1 cellular context compared by ENCODE assay signal in the genomic region with DNA sequence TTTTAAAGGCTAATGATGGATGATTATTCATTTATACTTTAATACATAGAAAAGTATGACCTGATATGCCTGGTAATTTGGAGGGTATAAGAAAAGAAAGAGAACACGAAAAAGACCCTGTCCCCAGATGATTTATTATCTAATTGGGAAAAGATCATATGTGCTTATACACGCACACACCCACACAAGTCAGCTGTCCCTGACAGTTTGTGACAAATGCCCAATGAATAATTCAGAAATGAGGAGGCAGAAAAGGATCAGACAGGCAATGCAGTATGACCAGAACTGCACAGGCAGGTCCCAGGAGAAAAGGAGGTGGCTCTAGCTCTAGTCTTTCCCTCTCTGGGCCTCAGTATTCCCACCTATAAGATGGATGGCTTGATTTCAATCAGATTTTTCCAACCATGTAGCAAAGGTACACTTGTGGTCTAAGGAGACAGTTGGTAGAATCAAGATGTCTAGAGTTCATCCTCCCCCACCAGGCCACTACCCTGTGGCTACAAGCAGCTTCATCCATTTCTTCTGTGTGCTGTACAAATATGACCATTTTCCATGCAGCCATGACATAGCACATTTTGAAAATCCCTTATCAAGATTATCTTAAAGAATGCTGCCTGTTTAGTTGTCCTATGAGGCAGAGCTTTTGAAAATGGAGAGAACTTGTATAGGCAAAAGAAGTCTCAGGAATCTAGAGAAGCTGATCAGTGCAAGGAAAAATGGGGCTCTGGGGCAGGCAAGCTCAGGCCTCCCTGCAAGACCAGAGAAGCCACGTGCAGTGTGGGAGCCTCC.
TF ChIP-seq lines count a peak whose summit lies in the region.

No MANE protein-coding gene starts in this region.

TF ChIP-seq in K562, 482 proteins besides CTCF, POLR2A, EP300 and RAD21 (continued from another document and continues in another):
- TF ChIP-seq RREB1 (CRISPR knock-in tag; IDR thresholded peaks at IDR 0.05) (0 out of 2 replicates have a peak, but pooled peaks have one; percentile 23), SMARCB1 (IDR thresholded peaks at IDR 0.05; ENCODE audit: insufficient read length, low read depth) (no peak), SMARCE1 (IDR thresholded peaks at IDR 0.05) (no peak), MAFF (IDR thresholded peaks at IDR 0.05; ENCODE audit: low read length) (peak; percentile 86), SP1 (CRISPR knock-in tag; IDR thresholded peaks at IDR 0.05) (no peak), ZBTB17 (CRISPR knock-in tag; IDR thresholded peaks at IDR 0.05) (peak; percentile 67; the same call in 1 of the 2 replicates), NEUROD1 (IDR thresholded peaks at IDR 0.05; ENCODE audit: borderline replicate concordance, low read depth, low read length, partially characterized antibody) (no peak), CHD2 (IDR thresholded peaks at IDR 0.05; ENCODE audit: low read depth, low read length) (no peak), MEIS2 (IDR thresholded peaks at IDR 0.05; ENCODE audit: partially characterized antibody) (peak; percentile 83), CSDE1 (IDR thresholded peaks at IDR 0.05) (no peak), VEZF1 (CRISPR knock-in tag; IDR thresholded peaks at IDR 0.05) (peak; percentile 33; the same call in 1 of the 2 replicates), CEBPB (tag; IDR thresholded peaks at IDR 0.05) (no peak), CBX8 (IDR thresholded peaks at IDR 0.05; ENCODE audit: borderline replicate concordance, extremely low read depth, low read depth, low read length, poor library complexity, severe bottlenecking) (no peak), CREM (IDR thresholded peaks at IDR 0.05; ENCODE audit: low read depth) (0 out of 2 replicates have a peak, but pooled peaks have one; percentile 3), TCF3 (CRISPR knock-in tag; IDR thresholded peaks at IDR 0.05) (no peak), ZNF217 (CRISPR knock-in tag; IDR thresholded peaks at IDR 0.05) (no peak), SMARCC2 (IDR thresholded peaks at IDR 0.05; ENCODE audit: low read depth) (no peak), RBBP5 (IDR thresholded peaks at IDR 0.05; ENCODE audit: borderline replicate concordance, insufficient read depth, low read length, poor library complexity, severe bottlenecking) (no peak), KAT2B (IDR thresholded peaks at IDR 0.05; ENCODE audit: low read depth, low read length) (no peak), SMC3 (conservative IDR thresholded peaks at IDR 0.05; ENCODE audit: insufficient read depth, low read depth, low read length) (no peak), PCBP2 (IDR thresholded peaks at IDR 0.05; ENCODE audit: low read depth, low read length, poor library complexity, severe bottlenecking) (no peak), ETV5 (CRISPR knock-in tag; IDR thresholded peaks at IDR 0.05; ENCODE audit: low read depth) (no peak), ZNF639 (CRISPR knock-in tag; conservative IDR thresholded peaks at IDR 0.05 in 1 of 2, IDR thresholded peaks at IDR 0.05 in 1 of 2) (peak in 1 of 2 experiments; percentile 76; a peak in 2 of 4 replicates), NELFE (IDR thresholded peaks at IDR 0.05; ENCODE audit: insufficient read depth, insufficient read length) (no peak), SMARCA5 (IDR thresholded peaks at IDR 0.05) (0 out of 2 replicates have a peak, but pooled peaks have one; percentile 13), RFX5 (IDR thresholded peaks at IDR 0.05; ENCODE audit: low read depth, low read length) (no peak), ILF3 (IDR thresholded peaks at IDR 0.05; ENCODE audit: borderline replicate concordance) (no peak), BCOR (IDR thresholded peaks at IDR 0.05) (peak; percentile 47; the same call in 1 of the 2 replicates), ZNF143 (CRISPR knock-in tag; IDR thresholded peaks at IDR 0.05) (no peak), HMBOX1 (IDR thresholded peaks at IDR 0.05) (no peak), ZFX (CRISPR knock-in tag; IDR thresholded peaks at IDR 0.05) (no peak), FOXA1 (IDR thresholded peaks at IDR 0.05; ENCODE audit: borderline replicate concordance) (no peak), DPF2 (IDR thresholded peaks at IDR 0.05) (peak; percentile 78), SETDB1 (IDR thresholded peaks at IDR 0.05; ENCODE audit: low read length) (no peak), PCBP1 (IDR thresholded peaks at IDR 0.05; ENCODE audit: low read depth, low read length, poor library complexity, severe bottlenecking) (no peak), HINFP (tag; conservative IDR thresholded peaks at IDR 0.05; ENCODE audit: low read depth) (no peak), BDP1 (IDR thresholded peaks at IDR 0.05; ENCODE audit: insufficient read depth, insufficient read length) (no peak), MEF2D (tag; conservative IDR thresholded peaks at IDR 0.05; ENCODE audit: low read depth) (0 out of 2 replicates have a peak, but pooled peaks have one; percentile 40), RCOR1 (IDR thresholded peaks at IDR 0.05; ENCODE audit: borderline replicate concordance in 1 of 2, low read depth in 2 of 2, low read length in 2 of 2) (no peak)
- TF ChIP-seq, protein P1, sequence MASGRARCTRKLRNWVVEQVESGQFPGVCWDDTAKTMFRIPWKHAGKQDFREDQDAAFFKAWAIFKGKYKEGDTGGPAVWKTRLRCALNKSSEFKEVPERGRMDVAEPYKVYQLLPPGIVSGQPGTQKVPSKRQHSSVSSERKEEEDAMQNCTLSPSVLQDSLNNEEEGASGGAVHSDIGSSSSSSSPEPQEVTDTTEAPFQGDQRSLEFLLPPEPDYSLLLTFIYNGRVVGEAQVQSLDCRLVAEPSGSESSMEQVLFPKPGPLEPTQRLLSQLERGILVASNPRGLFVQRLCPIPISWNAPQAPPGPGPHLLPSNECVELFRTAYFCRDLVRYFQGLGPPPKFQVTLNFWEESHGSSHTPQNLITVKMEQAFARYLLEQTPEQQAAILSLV (tag; IDR thresholded peaks at IDR 0.05): no peak
- TF ChIP-seq, protein P2, sequence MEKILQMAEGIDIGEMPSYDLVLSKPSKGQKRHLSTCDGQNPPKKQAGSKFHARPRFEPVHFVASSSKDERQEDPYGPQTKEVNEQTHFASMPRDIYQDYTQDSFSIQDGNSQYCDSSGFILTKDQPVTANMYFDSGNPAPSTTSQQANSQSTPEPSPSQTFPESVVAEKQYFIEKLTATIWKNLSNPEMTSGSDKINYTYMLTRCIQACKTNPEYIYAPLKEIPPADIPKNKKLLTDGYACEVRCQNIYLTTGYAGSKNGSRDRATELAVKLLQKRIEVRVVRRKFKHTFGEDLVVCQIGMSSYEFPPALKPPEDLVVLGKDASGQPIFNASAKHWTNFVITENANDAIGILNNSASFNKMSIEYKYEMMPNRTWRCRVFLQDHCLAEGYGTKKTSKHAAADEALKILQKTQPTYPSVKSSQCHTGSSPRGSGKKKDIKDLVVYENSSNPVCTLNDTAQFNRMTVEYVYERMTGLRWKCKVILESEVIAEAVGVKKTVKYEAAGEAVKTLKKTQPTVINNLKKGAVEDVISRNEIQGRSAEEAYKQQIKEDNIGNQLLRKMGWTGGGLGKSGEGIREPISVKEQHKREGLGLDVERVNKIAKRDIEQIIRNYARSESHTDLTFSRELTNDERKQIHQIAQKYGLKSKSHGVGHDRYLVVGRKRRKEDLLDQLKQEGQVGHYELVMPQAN (IDR thresholded peaks at IDR 0.05; ENCODE audit: borderline replicate concordance): no peak
- TF ChIP-seq, protein P3, sequence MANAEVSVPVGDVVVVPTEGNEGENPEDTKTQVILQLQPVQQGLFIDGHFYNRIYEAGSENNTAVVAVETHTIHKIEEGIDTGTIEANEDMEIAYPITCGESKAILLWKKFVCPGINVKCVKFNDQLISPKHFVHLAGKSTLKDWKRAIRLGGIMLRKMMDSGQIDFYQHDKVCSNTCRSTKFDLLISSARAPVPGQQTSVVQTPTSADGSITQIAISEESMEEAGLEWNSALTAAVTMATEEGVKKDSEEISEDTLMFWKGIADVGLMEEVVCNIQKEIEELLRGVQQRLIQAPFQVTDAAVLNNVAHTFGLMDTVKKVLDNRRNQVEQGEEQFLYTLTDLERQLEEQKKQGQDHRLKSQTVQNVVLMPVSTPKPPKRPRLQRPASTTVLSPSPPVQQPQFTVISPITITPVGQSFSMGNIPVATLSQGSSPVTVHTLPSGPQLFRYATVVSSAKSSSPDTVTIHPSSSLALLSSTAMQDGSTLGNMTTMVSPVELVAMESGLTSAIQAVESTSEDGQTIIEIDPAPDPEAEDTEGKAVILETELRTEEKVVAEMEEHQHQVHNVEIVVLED (CRISPR knock-in tag; IDR thresholded peaks at IDR 0.05): no peak
- TF ChIP-seq, protein P4, sequence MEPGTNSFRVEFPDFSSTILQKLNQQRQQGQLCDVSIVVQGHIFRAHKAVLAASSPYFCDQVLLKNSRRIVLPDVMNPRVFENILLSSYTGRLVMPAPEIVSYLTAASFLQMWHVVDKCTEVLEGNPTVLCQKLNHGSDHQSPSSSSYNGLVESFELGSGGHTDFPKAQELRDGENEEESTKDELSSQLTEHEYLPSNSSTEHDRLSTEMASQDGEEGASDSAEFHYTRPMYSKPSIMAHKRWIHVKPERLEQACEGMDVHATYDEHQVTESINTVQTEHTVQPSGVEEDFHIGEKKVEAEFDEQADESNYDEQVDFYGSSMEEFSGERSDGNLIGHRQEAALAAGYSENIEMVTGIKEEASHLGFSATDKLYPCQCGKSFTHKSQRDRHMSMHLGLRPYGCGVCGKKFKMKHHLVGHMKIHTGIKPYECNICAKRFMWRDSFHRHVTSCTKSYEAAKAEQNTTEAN (CRISPR knock-in tag; IDR thresholded peaks at IDR 0.05): no peak
